In genomic region chr9:18555105-18555883, GRCh38 we compare ENCODE assay signal across 18 cellular contexts.
"Had no signal": no experiment of that assay in that cellular context is flagged by ENCODE, and none has a peak within 500 bp of the region (broad histone marks: within the 10 kb centered on the region; RNA-seq: fewer than 3 reads in every experiment).

No MANE protein-coding gene starts in this region.

- H3K9me3 ChIP-seq: esophagus squamous epithelium, prostate gland, testis had no signal

- H3K36me3 ChIP-seq: esophagus squamous epithelium, prostate gland, sigmoid colon, transverse colon had no signal

- H3K27ac Mint-ChIP-seq: effector memory CD8-positive, alpha-beta T cell; immature natural killer cell; naive thymus-derived CD8-positive, alpha-beta T cell; stimulated activated naive B cell treated with anti-CD40 and anti-IgM and Interleukin-4, amounts not matched to agents 10 μg/mL and 1 μg/mL and 100 μg/mL, for 72 hours; stimulated activated naive CD8-positive, alpha-beta T cell treated with anti-CD3 and anti-CD28 coated beads, Interleukin-15, amount 100 ng/mL, for 72 hours had no signal

- H3K9ac ChIP-seq: parathyroid adenoma had no signal

- H3K4me3 ChIP-seq: esophagus squamous epithelium, prostate gland, sigmoid colon, skin epidermis, testis, transverse colon had no signal

- H3K4me3 Mint-ChIP-seq: central memory CD8-positive, alpha-beta T cell; effector memory CD8-positive, alpha-beta T cell; immature natural killer cell; naive thymus-derived CD8-positive, alpha-beta T cell; stimulated activated naive B cell treated with anti-CD40 and anti-IgM and Interleukin-4, amounts not matched to agents 10 μg/mL and 1 μg/mL and 100 μg/mL, for 72 hours; stimulated activated naive CD8-positive, alpha-beta T cell treated with anti-CD3 and anti-CD28 coated beads, Interleukin-15, amount 100 ng/mL, for 72 hours had no signal

- H3K79me2 ChIP-seq: parathyroid adenoma had no signal

- H3K4me1 Mint-ChIP-seq: central memory CD8-positive, alpha-beta T cell; immature natural killer cell; naive thymus-derived CD8-positive, alpha-beta T cell; stimulated activated naive B cell treated with anti-CD40 and anti-IgM and Interleukin-4, amounts not matched to agents 10 μg/mL and 1 μg/mL and 100 μg/mL, for 72 hours; stimulated activated naive CD8-positive, alpha-beta T cell treated with anti-CD3 and anti-CD28 coated beads, Interleukin-15, amount 100 ng/mL, for 72 hours had no signal

- H3K27ac ChIP-seq: esophagus squamous epithelium, foreskin keratinocyte, parathyroid adenoma, prostate gland, sigmoid colon, testis, transverse colon had no signal

- H3K27me3 ChIP-seq: esophagus squamous epithelium, foreskin keratinocyte, sigmoid colon, testis, transverse colon had no signal

- H3K4me1 ChIP-seq: esophagus squamous epithelium, foreskin keratinocyte, parathyroid adenoma, prostate gland, sigmoid colon, testis had no signal

- H3K36me3 Mint-ChIP-seq: immature natural killer cell; naive thymus-derived CD8-positive, alpha-beta T cell; stimulated activated naive B cell treated with anti-CD40 and anti-IgM and Interleukin-4, amounts not matched to agents 10 μg/mL and 1 μg/mL and 100 μg/mL, for 72 hours had no signal

- H3K27me3 Mint-ChIP-seq: central memory CD8-positive, alpha-beta T cell; effector memory CD8-positive, alpha-beta T cell; stimulated activated naive B cell treated with anti-CD40 and anti-IgM and Interleukin-4, amounts not matched to agents 10 μg/mL and 1 μg/mL and 100 μg/mL, for 72 hours; stimulated activated naive CD8-positive, alpha-beta T cell treated with anti-CD3 and anti-CD28 coated beads, Interleukin-15, amount 100 ng/mL, for 72 hours had no signal

- DNase-seq: cortex of kidney; effector memory CD8-positive, alpha-beta T cell; esophagus squamous epithelium; foreskin keratinocyte; immature natural killer cell; naive thymus-derived CD8-positive, alpha-beta T cell; occipital lobe; sigmoid colon; stimulated activated CD4-positive, alpha-beta T cell treated with anti-CD3 and anti-CD28 coated beads, Interleukin-2, amount 100 ng/mL, for 24 hours; stimulated activated CD4-positive, alpha-beta T cell treated with anti-CD3 and anti-CD28 coated beads, Interleukin-4, amount 100 ng/mL, for 4 hours; stimulated activated naive B cell treated with anti-CD40 and anti-IgM and Interleukin-4, amounts not matched to agents 10 μg/mL and 1 μg/mL and 100 μg/mL, for 72 hours; stimulated activated naive CD8-positive, alpha-beta T cell treated with anti-CD3 and anti-CD28 coated beads, Interleukin-15, amount 100 ng/mL, for 72 hours; testis; transverse colon had no signal

- H2AFZ ChIP-seq: parathyroid adenoma had no signal
